8 cellular contexts compared by ENCODE assay signal in genomic region chr6:134176283-134176975, GRCh38.
DNase-seq lines count a peak whose midpoint lies in the region; ATAC-seq and TF ChIP-seq lines count a peak whose summit lies in the region.

No MANE protein-coding gene starts in this region.

- peaks cover 58% of the 10 kb centered on the region for H3K4me1 Mint-ChIP-seq in activated CD8-positive, alpha-beta T cell treated with anti-CD3 and anti-CD28 coated beads, Interleukin-2, amount 10 ng/mL, durations not matched to agents 7 days and 5 days (ENCODE audit: low read depth)
- H3K4me1 Mint-ChIP-seq in neural crest cell: peaks cover 31% of the 10 kb centered on the region

- peak overlapping the region; percentile 87 for H3K27ac Mint-ChIP-seq in activated CD8-positive, alpha-beta T cell treated with anti-CD3 and anti-CD28 coated beads, Interleukin-2, amount 10 ng/mL, durations not matched to agents 7 days and 5 days
- H3K27ac Mint-ChIP-seq in neural crest cell (ENCODE audit: unreplicated experiment): no peak overlapping the region

- DNase-seq in GM12864 (ENCODE audit: low read depth) (no peak), globus pallidus (ENCODE audit: low spot score) (peak; percentile 72), neural crest cell (ENCODE audit: low read depth, low spot score) (peak; percentile 30), NCI-H82 treated with DMSO at 0.1 percent for 48 hours (lab: John Stamatoyannopoulos, UW; ENCODE audit: unreplicated experiment) (no peak), NCI-H510A treated with DMSO at 0.1 percent for 48 hours (lab: John Stamatoyannopoulos, UW) (no peak)
- DNase-seq in activated CD8-positive, alpha-beta T cell treated with anti-CD3 and anti-CD28 coated beads, Interleukin-2, amount 10 ng/mL, durations not matched to agents 7 days and 5 days: no peak

- H3K4me3 Mint-ChIP-seq in activated CD8-positive, alpha-beta T cell treated with anti-CD3 and anti-CD28 coated beads, Interleukin-2, amount 10 ng/mL, durations not matched to agents 7 days and 5 days: peak overlapping the region; percentile 99
- H3K4me3 Mint-ChIP-seq in neural crest cell: peak overlapping the region; percentile 91

- peaks cover 29% of the 10 kb centered on the region for H3K36me3 Mint-ChIP-seq in activated CD8-positive, alpha-beta T cell treated with anti-CD3 and anti-CD28 coated beads, Interleukin-2, amount 10 ng/mL, durations not matched to agents 7 days and 5 days (ENCODE audit: low read depth)
- H3K36me3 Mint-ChIP-seq in neural crest cell (ENCODE audit: low read depth): no peaks in the 10 kb centered on the region

- TF ChIP-seq CTCF in GM12864 (IDR thresholded peaks at IDR 0.05; ENCODE audit: low read depth, low read length, missing control alignments): no peak
- TF ChIP-seq CTCF in neural crest cell (conservative IDR thresholded peaks at IDR 0.05): no peak

- CTCF ChIA-PET in activated CD8-positive, alpha-beta T cell treated with anti-CD3 and anti-CD28 coated beads, Interleukin-2, amount 10 ng/mL, durations not matched to agents 7 days and 5 days (lab: Charles Lee): interaction anchor here (6.4 kb wide), 1 partner anchor 464 kb away, joined by 60 read pairs; no protein-coding TSS in a partner anchor

- no peak for ATAC-seq in activated CD8-positive, alpha-beta T cell treated with anti-CD3 and anti-CD28 coated beads, Interleukin-2, amount 10 ng/mL, durations not matched to agents 7 days and 5 days
- no peak for ATAC-seq in HG02973 (IDR thresholded peaks at IDR 0.05; ENCODE audit: unreplicated experiment)
- no peak for ATAC-seq in HG03469 (IDR thresholded peaks at IDR 0.05; ENCODE audit: unreplicated experiment)

- H3K9me3 Mint-ChIP-seq in activated CD8-positive, alpha-beta T cell treated with anti-CD3 and anti-CD28 coated beads, Interleukin-2, amount 10 ng/mL, durations not matched to agents 7 days and 5 days (ENCODE audit: insufficient read depth): no peaks in the 10 kb centered on the region
- no peaks in the 10 kb centered on the region for H3K9me3 Mint-ChIP-seq in neural crest cell

- H3K27me3 Mint-ChIP-seq in activated CD8-positive, alpha-beta T cell treated with anti-CD3 and anti-CD28 coated beads, Interleukin-2, amount 10 ng/mL, durations not matched to agents 7 days and 5 days (ENCODE audit: low read depth): no peaks in the 10 kb centered on the region
- H3K27me3 Mint-ChIP-seq in neural crest cell (ENCODE audit: low read depth): peaks cover 28% of the 10 kb centered on the region

- POLR2A ChIA-PET in activated CD8-positive, alpha-beta T cell treated with anti-CD3 and anti-CD28 coated beads, Interleukin-2, amount 10 ng/mL, durations not matched to agents 7 days and 5 days (lab: Charles Lee): interaction anchor here (0.7 to 1.0 kb wide), 3 partner anchors 145 to 465 kb away, joined by 3 read pairs; no protein-coding TSS in a partner anchor

- peak overlapping the region; percentile 81 for H3K4me3 ChIP-seq in GM12864 (ENCODE audit: low read depth, low read length)

Comparison
In these comparisons a context has a peak if more than half of its experiments do, and no peak if none do; other contexts are left out.
1. DNase-seq: peak in globus pallidus (single experiment) and neural crest cell (single experiment); none in GM12864 (single experiment), activated CD8-positive, alpha-beta T cell treated with anti-CD3 and anti-CD28 coated beads, Interleukin-2, amount 10 ng/mL, durations not matched to agents 7 days and 5 days (single experiment), NCI-H82 treated with DMSO at 0.1 percent for 48 hours (single experiment) and NCI-H510A treated with DMSO at 0.1 percent for 48 hours (single experiment).